27 cellular contexts compared by ENCODE assay signal in genomic region chr6:35059606-35060355, GRCh38.
DNase-seq lines count a peak whose midpoint lies in the region; ATAC-seq and TF ChIP-seq lines count a peak whose summit lies in the region.
"Had no signal": no experiment of that assay in that cellular context is flagged by ENCODE, and none has a peak within 500 bp of the region (broad histone marks: within the 10 kb centered on the region; RNA-seq: fewer than 3 reads in every experiment).

No MANE protein-coding gene starts in this region.

- H3K36me3 ChIP-seq in BLaER1 (peaks cover 52% of the 10 kb centered on the region), endodermal cell (ENCODE audit: control insufficient read depth, insufficient read depth, low read length) (peaks cover 32% of the 10 kb centered on the region), osteoblast (ENCODE audit: insufficient read depth, low read length) (peaks cover 4% of the 10 kb centered on the region), stomach (peaks cover 39 to 92% (median 89%) of the 10 kb centered on the region in 4 donors)
- H3K36me3 ChIP-seq: brain microvascular endothelial cell had no signal

- H3K9ac ChIP-seq in BLaER1: no peak overlapping the region
- H3K9ac ChIP-seq in H9 (ENCODE audit: extremely low read depth, insufficient read length, low read length): no peak overlapping the region
- H3K9ac ChIP-seq in endodermal cell (ENCODE audit: extremely low read depth, low read length, poor library complexity, severe bottlenecking): no peak overlapping the region

- no peak overlapping the region for H3K18ac ChIP-seq in H9 (ENCODE audit: insufficient read length, low read depth, low read length)

- H3K4ac ChIP-seq in H9 (ENCODE audit: low read depth, low read length): no peak overlapping the region

- H4K8ac ChIP-seq in H9 (replicated peaks; ENCODE audit: insufficient read length, low read depth, low read length): no peak overlapping the region

- H4K20me1 ChIP-seq in BLaER1 (no peaks in the 10 kb centered on the region; the same call in 1 of the 2 replicates), H9 (ENCODE audit: control insufficient read depth, insufficient read depth, insufficient read length) (no peaks in the 10 kb centered on the region), osteoblast (ENCODE audit: insufficient read depth, low read length) (no peaks in the 10 kb centered on the region)

- no peak overlapping the region for H2BK120ac ChIP-seq in H9 (ENCODE audit: low read depth, low read length, poor library complexity, severe bottlenecking)

- no peak overlapping the region for H2AK5ac ChIP-seq in H9 (ENCODE audit: insufficient read length, low read length)

- H3K27ac ChIP-seq in BLaER1 (0 out of 2 replicates have a peak overlapping the region, but pooled peaks have one; percentile 18), H9 (ENCODE audit: insufficient read length, low read depth, low read length) (no peak overlapping the region), endodermal cell (ENCODE audit: low read depth, low read length) (no peak overlapping the region), osteoblast (ENCODE audit: low read depth, low read length) (no peak overlapping the region), stomach (peak overlapping the region in 1 of 5 donors; percentile 51)
- H3K27ac ChIP-seq: brain microvascular endothelial cell, foreskin keratinocyte, HL-60, suprapubic skin, VCaP had no signal

- H3K36me3 Mint-ChIP-seq in H9 (ENCODE audit: insufficient read depth in 1 of 3, low read depth in 3 of 3) (peaks cover 5 to 41% (median 29%) of the 10 kb centered on the region in 3 experiments; a peak in 6 of 7 replicates), endodermal cell (ENCODE audit: low read depth) (peaks cover 55% of the 10 kb centered on the region)

- H3K23me2 ChIP-seq in H9 (ENCODE audit: insufficient read length, low read depth, low read length, poor library complexity, severe bottlenecking): no peaks in the 10 kb centered on the region

- H3T11ph ChIP-seq in H9 (ENCODE audit: low read length): no peak overlapping the region

- WGBS in H9 (ENCODE audit: extremely low coverage, insufficient read length, low lambda C conversion rate): no CpG with 5 or more reads among the region's 22 CpGs
- 92 to 94% methylated on average over 18 to 22 of the region's 22 CpGs for WGBS in endodermal cell (ENCODE audit: insufficient coverage in 1 of 2, insufficient read length in 1 of 2), 2 experiments
- WGBS in stomach, 5 donors: 74 to 93% (median 91%) methylated on average over 20 to 22 of the region's 22 CpGs

- no peak overlapping the region for H4K91ac ChIP-seq in H9 (ENCODE audit: insufficient read length, low read depth, low read length)

- no peak overlapping the region for H3K56ac ChIP-seq in H9 (ENCODE audit: insufficient read length, low read depth, low read length)

- peak overlapping the region in 2 of 3 experiments; percentile 76 to 84; a peak in 3 of 7 replicates for H3K27ac Mint-ChIP-seq in H9
- H3K27ac Mint-ChIP-seq in endodermal cell: peak overlapping the region; percentile 48
- H3K27ac Mint-ChIP-seq: naive thymus-derived CD4-positive, alpha-beta T cell had no signal

- no peak overlapping the region for H2BK15ac ChIP-seq in H9 (ENCODE audit: low read depth, low read length)

- no peak overlapping the region; the same call in 1 of the 2 replicates for H3K14ac ChIP-seq in H9 (ENCODE audit: insufficient read depth, low read length)

- H2BK20ac ChIP-seq in H9 (ENCODE audit: low read depth, low read length, poor library complexity, severe bottlenecking): no peak overlapping the region

- H3K4me3 Mint-ChIP-seq in H9 (no peak overlapping the region), endodermal cell (no peak overlapping the region)

- TF ChIP-seq POLR2A in stomach (IDR thresholded peaks at IDR 0.05): no peak

- intact Hi-C loops in stomach (cut with DNase I; ENCODE audit: low total_unique reads): no loop called here

- DNase-seq in H9 (no peak), endodermal cell (no peak), osteoblast (ENCODE audit: insufficient read length, low spot score, missing footprints) (peak; percentile 51), NCI-H1092 treated with DMSO at 0.1 percent for 48 hours (lab: John Stamatoyannopoulos, UW) (no peak), stomach (no peak)
- DNase-seq: ACHN; activated CD4-positive, alpha-beta T cell treated with anti-CD3 and anti-CD28 coated beads for 48 hours; activated naive CD4-positive, alpha-beta T cell; activated T-cell treated with anti-CD3 and anti-CD28 coated beads, Interleukin-2, amount 50 U/mL, for 48 hours; brain microvascular endothelial cell; COR-L47; effector memory CD4-positive, alpha-beta T cell; foreskin keratinocyte; hippocampal formation; left colon; mesendoderm; NCI-H2171; NCI-H510A; stimulated activated CD4-positive, alpha-beta T cell treated with anti-CD3 and anti-CD28 coated beads, Interleukin-2, amount 100 ng/mL, for 48 hours had no signal

- no peaks in the 10 kb centered on the region for H3K9me3 ChIP-seq in BLaER1
- no peaks in the 10 kb centered on the region for H3K9me3 ChIP-seq in H9 (ENCODE audit: control insufficient read depth, low read depth, low read length)
- H3K9me3 ChIP-seq in endodermal cell (ENCODE audit: control insufficient read depth, low read length): no peaks in the 10 kb centered on the region
- no peaks in the 10 kb centered on the region for H3K9me3 ChIP-seq in osteoblast (ENCODE audit: low read depth, low read length)
- no peaks in the 10 kb centered on the region for H3K9me3 ChIP-seq in stomach
- H3K9me3 ChIP-seq: HAP-1, suprapubic skin had no signal

- H3K27me3 ChIP-seq in BLaER1 (no peaks in the 10 kb centered on the region), H9 (ENCODE audit: insufficient read depth, low read length) (no peaks in the 10 kb centered on the region), endodermal cell (ENCODE audit: control insufficient read depth, insufficient read depth, low read length, poor library complexity, severe bottlenecking) (no peaks in the 10 kb centered on the region), osteoblast (ENCODE audit: insufficient read depth, low read length) (no peaks in the 10 kb centered on the region), stomach (no peaks in the 10 kb centered on the region)
- H3K27me3 ChIP-seq: brain microvascular endothelial cell, foreskin keratinocyte, suprapubic skin had no signal

- no peaks in the 10 kb centered on the region for H3K27me3 Mint-ChIP-seq in H9 (ENCODE audit: low read depth)
- no peaks in the 10 kb centered on the region for H3K27me3 Mint-ChIP-seq in endodermal cell (ENCODE audit: insufficient read depth)
- H3K27me3 Mint-ChIP-seq: naive thymus-derived CD4-positive, alpha-beta T cell had no signal

- TF ChIP-seq CTCF in H9 (conservative IDR thresholded peaks at IDR 0.05): no peak
- no peak for TF ChIP-seq CTCF in endodermal cell (conservative IDR thresholded peaks at IDR 0.05)
- no peak for TF ChIP-seq CTCF in osteoblast (IDR thresholded peaks at IDR 0.05; ENCODE audit: extremely low read depth, low read depth, low read length)
- TF ChIP-seq CTCF in stomach (IDR thresholded peaks at IDR 0.05): no peak

- no peak overlapping the region for H3K4me3 ChIP-seq in BLaER1
- no peak overlapping the region for H3K4me3 ChIP-seq in endodermal cell (ENCODE audit: low read length)
- no peak overlapping the region for H3K4me3 ChIP-seq in osteoblast (ENCODE audit: insufficient read depth, low read length)
- H3K4me3 ChIP-seq in stomach: no peak overlapping the region
- H3K4me3 ChIP-seq: HAP-1, suprapubic skin had no signal

- no peak for TF ChIP-seq EP300 in stomach (IDR thresholded peaks at IDR 0.05)

- H3K9me3 Mint-ChIP-seq in H9: no peaks in the 10 kb centered on the region; a peak in 1 of 5 replicates
- H3K9me3 Mint-ChIP-seq in endodermal cell: no peaks in the 10 kb centered on the region
- H3K9me3 Mint-ChIP-seq: naive thymus-derived CD4-positive, alpha-beta T cell had no signal

- no peak overlapping the region for H2BK12ac ChIP-seq in H9 (ENCODE audit: insufficient read length, low read depth, low read length)

- H3K23ac ChIP-seq in H9 (ENCODE audit: insufficient read length, low read depth, low read length): no peak overlapping the region

- ATAC-seq in HG02981 (IDR thresholded peaks at IDR 0.05; ENCODE audit: unreplicated experiment): no peak
- no peak for ATAC-seq in HG03196 (IDR thresholded peaks at IDR 0.05; ENCODE audit: unreplicated experiment)
- ATAC-seq: foreskin keratinocyte; left colon; naive thymus-derived CD4-positive, alpha-beta T cell had no signal

- no peak overlapping the region for H4K5ac ChIP-seq in H9 (ENCODE audit: insufficient read length, low read depth, low read length)

- peaks cover 48% of the 10 kb centered on the region for H3K4me1 ChIP-seq in BLaER1
- no peaks in the 10 kb centered on the region; the same call in 1 of the 2 replicates for H3K4me1 ChIP-seq in H9 (ENCODE audit: insufficient read depth, low read length)
- no peaks in the 10 kb centered on the region for H3K4me1 ChIP-seq in endodermal cell (ENCODE audit: control insufficient read depth, insufficient read depth, low read length)
- peaks cover 10% of the 10 kb centered on the region for H3K4me1 ChIP-seq in osteoblast (ENCODE audit: insufficient read depth, low read length)
- peaks cover 0 to 47% (median 23%) of the 10 kb centered on the region in 4 donors for H3K4me1 ChIP-seq in stomach
- H3K4me1 ChIP-seq: foreskin keratinocyte, HAP-1 had no signal

- H3K79me2 ChIP-seq in H9 (ENCODE audit: insufficient read depth, low read length) (no peaks in the 10 kb centered on the region), osteoblast (ENCODE audit: insufficient read depth, low read length) (no peaks in the 10 kb centered on the region)

- H3K4me2 ChIP-seq in BLaER1 (peak overlapping the region; percentile 53), H9 (ENCODE audit: insufficient read depth, insufficient read length, low read length) (no peak overlapping the region), osteoblast (ENCODE audit: insufficient read depth, low read length) (no peak overlapping the region)

- H3K79me1 ChIP-seq in H9 (ENCODE audit: insufficient read depth, low read depth, low read length, poor library complexity, severe bottlenecking): no peaks in the 10 kb centered on the region

- H2AFZ ChIP-seq in H9 (ENCODE audit: low read length) (no peak overlapping the region), osteoblast (ENCODE audit: low read length) (no peak overlapping the region)

- H2BK5ac ChIP-seq in H9 (ENCODE audit: insufficient read length, low read length): no peak overlapping the region

- H3K4me1 Mint-ChIP-seq in H9 (peaks cover 2 to 29% of the 10 kb centered on the region in 2 experiments; a peak in 3 of 4 replicates), endodermal cell (peaks cover 2% of the 10 kb centered on the region)
